12 cellular contexts compared by ENCODE assay signal in genomic region chr13:114018461-114019055, GRCh38. TPM values are rescaled to one million over a fixed set of nuclear protein-coding genes. Genes with fewer than 3 reads are reported as not detected.
A peak's percentile ranks its signal among the peaks of the same experiment; 100 is the strongest.
DNase-seq lines count a peak whose midpoint lies in the region; ATAC-seq and TF ChIP-seq lines count a peak whose summit lies in the region.
"Had no signal": no experiment of that assay in that cellular context is flagged by ENCODE, and none has a peak within 500 bp of the region (broad histone marks: within the 10 kb centered on the region; RNA-seq: fewer than 3 reads in every experiment).

No MANE protein-coding gene starts in this region.

- no peak for TF ChIP-seq EP300 in esophagus muscularis mucosa (IDR thresholded peaks at IDR 0.05)

- H3K4me3 ChIP-seq in esophagus muscularis mucosa: no peak overlapping the region
- H3K4me3 ChIP-seq: GM23338 had no signal

- no peaks in the 10 kb centered on the region for H3K4me1 ChIP-seq in esophagus muscularis mucosa

- no peak for TF ChIP-seq CTCF in RWPE1 (conservative IDR thresholded peaks at IDR 0.05; ENCODE audit: low read depth)
- no peak for TF ChIP-seq CTCF in neural crest cell (conservative IDR thresholded peaks at IDR 0.05)
- no peak for TF ChIP-seq CTCF in esophagus muscularis mucosa (IDR thresholded peaks at IDR 0.05)

- WGBS in esophagus muscularis mucosa: 90% methylated on average over 2 of the region's 20 CpGs

- H3K9me3 Mint-ChIP-seq in activated T-cell treated with anti-CD3 and anti-CD28 coated beads, Interleukin-2, amount 50 U/mL, for 24 hours: no peaks in the 10 kb centered on the region
- no peaks in the 10 kb centered on the region for H3K9me3 Mint-ChIP-seq in neural crest cell
- H3K9me3 Mint-ChIP-seq: GM23338 had no signal

- CTCF ChIA-PET in RWPE1 (lab: Yijun Ruan, JAX): no interaction called here

- peaks cover 0 to 4% (median 0%) of the 10 kb centered on the region in 4 donors for H3K27me3 ChIP-seq in esophagus muscularis mucosa

- peaks cover 13% of the 10 kb centered on the region for H3K4me1 Mint-ChIP-seq in activated T-cell treated with anti-CD3 and anti-CD28 coated beads, Interleukin-2, amount 50 U/mL, for 24 hours (ENCODE audit: low read depth)
- H3K4me1 Mint-ChIP-seq in neural crest cell: no peaks in the 10 kb centered on the region
- H3K4me1 Mint-ChIP-seq: GM23338 had no signal

- H3K27ac ChIP-seq in RWPE1 (peak overlapping the region; percentile 95), esophagus muscularis mucosa (replicated peaks in 1 of 4) (no peak overlapping the region)
- H3K27ac ChIP-seq: 22Rv1 had no signal

- H3K27ac Mint-ChIP-seq in activated T-cell treated with anti-CD3 and anti-CD28 coated beads, Interleukin-2, amount 50 U/mL, for 24 hours: peak overlapping the region; percentile 33
- H3K27ac Mint-ChIP-seq in neural crest cell (ENCODE audit: unreplicated experiment): peak overlapping the region; percentile 12
- H3K27ac Mint-ChIP-seq: GM23338 had no signal

- H3K36me3 Mint-ChIP-seq in activated T-cell treated with anti-CD3 and anti-CD28 coated beads, Interleukin-2, amount 50 U/mL, for 24 hours (ENCODE audit: low read depth): peaks cover 67% of the 10 kb centered on the region
- no peaks in the 10 kb centered on the region for H3K36me3 Mint-ChIP-seq in neural crest cell (ENCODE audit: low read depth)

- no peaks in the 10 kb centered on the region for H3K27me3 Mint-ChIP-seq in activated T-cell treated with anti-CD3 and anti-CD28 coated beads, Interleukin-2, amount 50 U/mL, for 24 hours
- no peaks in the 10 kb centered on the region for H3K27me3 Mint-ChIP-seq in neural crest cell (ENCODE audit: low read depth)

- H3K36me3 ChIP-seq in esophagus muscularis mucosa: peaks cover 36 to 91% (median 80%) of the 10 kb centered on the region in 4 donors

- no peak overlapping the region for H3K4me3 Mint-ChIP-seq in activated T-cell treated with anti-CD3 and anti-CD28 coated beads, Interleukin-2, amount 50 U/mL, for 24 hours
- H3K4me3 Mint-ChIP-seq in neural crest cell: no peak overlapping the region
- H3K4me3 Mint-ChIP-seq: GM23338 had no signal

- no peaks in the 10 kb centered on the region for H3K9me3 ChIP-seq in esophagus muscularis mucosa

- intact Hi-C loops in left ventricle myocardium superior (cut with micrococcal nuclease) (no loop called here), Right ventricle myocardium superior (cut with DNase I) (no loop called here), esophagus muscularis mucosa (cut with DNase I) (no loop called here)

- ATAC-seq in left ventricle myocardium superior (no peak), Right ventricle myocardium superior (ENCODE audit: poor library complexity) (no peak)

- no peak for TF ChIP-seq POLR2A in esophagus muscularis mucosa (IDR thresholded peaks at IDR 0.05; ENCODE audit: low read depth)

- POLR2A ChIA-PET in RWPE1 (lab: Yijun Ruan, JAX; ENCODE audit: low non-redundant PET): no interaction called here

- DNase-seq in activated T-cell treated with anti-CD3 and anti-CD28 coated beads, Interleukin-2, amount 50 U/mL, for 24 hours: no peak
- DNase-seq in activated T-cell treated with anti-CD3 and anti-CD28 coated beads for 4 hours: no peak
- peak; percentile 11 for DNase-seq in left ventricle myocardium superior
- no peak for DNase-seq in Right ventricle myocardium superior
- no peak for DNase-seq in RWPE1 (ENCODE audit: low spot score)
- no peak for DNase-seq in neural crest cell (ENCODE audit: low read depth, low spot score)
- no peak for DNase-seq in NCI-H1930 (lab: John Stamatoyannopoulos, UW)
- DNase-seq in esophagus muscularis mucosa (ENCODE audit: extremely low spot score): no peak
- DNase-seq: GF-D8 had no signal

RNA-seq across cellular contexts. Expression of gene C13orf46, which starts 44.7 kb away (rescaled TPM):
- 0.37 TPM for total RNA-seq in left ventricle myocardium superior
- 0.32 TPM for total RNA-seq in Right ventricle myocardium superior
- 0.66 and 1.9 TPM in 2 replicates for total RNA-seq in neural crest cell
- 1 to 10 TPM in 2 of 4 donors, under 1 TPM in 2; 0.17 to 2.1 (median 0.89) TPM for total RNA-seq in esophagus muscularis mucosa
- total RNA-seq: H7 had no signal
